25 cellular contexts compared by ENCODE assay signal in the genomic region with DNA sequence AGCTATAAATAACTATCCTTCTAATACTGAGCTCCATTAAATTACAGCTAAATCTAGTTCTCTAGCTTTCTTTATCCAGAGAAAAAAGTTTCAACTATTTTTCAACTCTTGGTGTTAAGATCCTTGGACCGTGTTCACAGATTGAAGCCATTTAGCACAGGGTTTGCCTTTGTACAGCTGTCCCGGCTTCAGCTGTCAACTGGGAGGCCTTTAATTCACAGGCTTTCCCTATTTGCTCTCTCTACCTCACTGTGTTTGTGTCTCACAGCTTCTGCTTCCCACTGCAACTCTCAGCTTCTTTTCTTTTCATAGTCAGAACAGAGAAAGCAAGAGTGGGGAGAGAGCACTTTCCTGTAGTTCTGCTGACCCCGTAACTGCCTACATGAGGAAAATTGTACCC.
DNase-seq lines count a peak whose midpoint lies in the region; ATAC-seq, FAIRE-seq and TF ChIP-seq lines count a peak whose summit lies in the region.
"Had no signal": no experiment of that assay in that cellular context is flagged by ENCODE, and none has a peak within 500 bp of the region (broad histone marks: within the 10 kb centered on the region; RNA-seq: fewer than 3 reads in every experiment).

No MANE protein-coding gene starts in this region.

- H3K27me3 Mint-ChIP-seq in neural progenitor cell (ENCODE audit: insufficient read depth, low read depth) = peaks cover 2% of the 10 kb centered on the region
- H3K27me3 Mint-ChIP-seq in activated CD4-positive, alpha-beta memory T cell treated with anti-CD3 and anti-CD28 coated beads, Interleukin-2, amount 10 ng/mL, durations not matched to agents 7 days and 5 days = peaks cover 5% of the 10 kb centered on the region
- H3K27me3 Mint-ChIP-seq in naive thymus-derived CD8-positive, alpha-beta T cell = peaks cover 0 to 22% (median 10%) of the 10 kb centered on the region in 5 donors
- H3K27me3 Mint-ChIP-seq in activated T-helper 2 cell treated with anti-CD3 and anti-CD28 coated beads, Interferon-gamma antibody, Interleukin-2, Interleukin-4, amounts not matched to agents 10 μg/mL and 5 μg/mL and 100 μg/mL, durations not matched to agents 14 hours and 24 hours and 36 hours (ENCODE audit: low read depth) = peaks cover under 1% of the 10 kb centered on the region

- CTCF ChIA-PET in endothelial cell of umbilical vein (lab: Charles Lee) = interaction anchor here (0.9 to 1.3 kb wide), 4 partner anchors 10 to 153 kb away, joined by 3 to 5 read pairs (median 4); no protein-coding TSS in a partner anchor
- CTCF ChIA-PET in activated CD4-positive, alpha-beta memory T cell treated with anti-CD3 and anti-CD28 coated beads, Interleukin-2, amount 10 ng/mL, durations not matched to agents 7 days and 5 days (lab: Charles Lee) = no interaction called here

- H3K27ac Mint-ChIP-seq in neural progenitor cell = no peak overlapping the region
- H3K27ac Mint-ChIP-seq in activated CD4-positive, alpha-beta memory T cell treated with anti-CD3 and anti-CD28 coated beads, Interleukin-2, amount 10 ng/mL, durations not matched to agents 7 days and 5 days = no peak overlapping the region
- H3K27ac Mint-ChIP-seq in naive thymus-derived CD8-positive, alpha-beta T cell = no peak overlapping the region
- H3K27ac Mint-ChIP-seq in activated T-helper 2 cell treated with anti-CD3 and anti-CD28 coated beads, Interferon-gamma antibody, Interleukin-2, Interleukin-4, amounts not matched to agents 10 μg/mL and 5 μg/mL and 100 μg/mL, durations not matched to agents 14 hours and 24 hours and 36 hours = no peak overlapping the region
- H3K27ac Mint-ChIP-seq: CD8-positive, alpha-beta memory T cell had no signal

- H3K4me2 ChIP-seq in endothelial cell of umbilical vein (ENCODE audit: insufficient read depth, low read length) (no peak overlapping the region), neural progenitor cell (no peak overlapping the region)

- POLR2A ChIA-PET in endothelial cell of umbilical vein (lab: Charles Lee) = no interaction called here
- POLR2A ChIA-PET in activated CD4-positive, alpha-beta memory T cell treated with anti-CD3 and anti-CD28 coated beads, Interleukin-2, amount 10 ng/mL, durations not matched to agents 7 days and 5 days (lab: Charles Lee) = no interaction called here
- POLR2A ChIA-PET in naive thymus-derived CD8-positive, alpha-beta T cell (lab: Charles Lee) = no interaction called here

- no peaks in the 10 kb centered on the region for H3K4me1 Mint-ChIP-seq in neural progenitor cell
- H3K4me1 Mint-ChIP-seq in activated CD4-positive, alpha-beta memory T cell treated with anti-CD3 and anti-CD28 coated beads, Interleukin-2, amount 10 ng/mL, durations not matched to agents 7 days and 5 days = no peaks in the 10 kb centered on the region
- H3K4me1 Mint-ChIP-seq in naive thymus-derived CD8-positive, alpha-beta T cell = no peaks in the 10 kb centered on the region
- H3K4me1 Mint-ChIP-seq in activated T-helper 2 cell treated with anti-CD3 and anti-CD28 coated beads, Interferon-gamma antibody, Interleukin-2, Interleukin-4, amounts not matched to agents 10 μg/mL and 5 μg/mL and 100 μg/mL, durations not matched to agents 14 hours and 24 hours and 36 hours (ENCODE audit: low read depth) = no peaks in the 10 kb centered on the region
- H3K4me1 Mint-ChIP-seq: CD8-positive, alpha-beta memory T cell had no signal

- H3K9me3 Mint-ChIP-seq in neural progenitor cell = no peaks in the 10 kb centered on the region
- no peaks in the 10 kb centered on the region for H3K9me3 Mint-ChIP-seq in activated CD4-positive, alpha-beta memory T cell treated with anti-CD3 and anti-CD28 coated beads, Interleukin-2, amount 10 ng/mL, durations not matched to agents 7 days and 5 days
- peaks cover 0 to 7% (median 0%) of the 10 kb centered on the region in 9 donors for H3K9me3 Mint-ChIP-seq in naive thymus-derived CD8-positive, alpha-beta T cell
- no peaks in the 10 kb centered on the region for H3K9me3 Mint-ChIP-seq in activated T-helper 2 cell treated with anti-CD3 and anti-CD28 coated beads, Interferon-gamma antibody, Interleukin-2, Interleukin-4, amounts not matched to agents 10 μg/mL and 5 μg/mL and 100 μg/mL, durations not matched to agents 14 hours and 24 hours and 36 hours

- no peak for FAIRE-seq in endothelial cell of umbilical vein (lab: Jason Lieb, UNC)
- FAIRE-seq: G401.6, GM18507, RCC 7860 had no signal

- no peaks in the 10 kb centered on the region for H3F3A ChIP-seq in neural progenitor cell (ENCODE audit: low read depth)

- intact Hi-C loops in left ventricle myocardium superior (cut with micrococcal nuclease) (no loop called here), right cardiac atrium (cut with DNase I) (no loop called here), endothelial cell of umbilical vein (cut with micrococcal nuclease) (no loop called here)
- intact Hi-C loops in activated T-helper 2 cell treated with anti-CD3 and anti-CD28 coated beads, Interferon-gamma antibody, Interleukin-2, Interleukin-4, amounts not matched to agents 10 μg/mL and 5 μg/mL and 100 μg/mL, durations not matched to agents 14 hours and 24 hours and 36 hours (cut with micrococcal nuclease) = no loop called here

- no peak overlapping the region for H3K4me3 ChIP-seq in right cardiac atrium (ENCODE audit: low read length)
- H3K4me3 ChIP-seq in endothelial cell of umbilical vein (replicated peaks in 1 of 3; ENCODE audit: insufficient read depth in 1 of 3, low read depth in 1 of 3, low read length in 3 of 3) = no peak overlapping the region
- H3K4me3 ChIP-seq in neural progenitor cell = no peak overlapping the region

- H3K9me3 ChIP-seq in right cardiac atrium (ENCODE audit: control insufficient read depth, low read length) (no peaks in the 10 kb centered on the region), endothelial cell of umbilical vein (replicated peaks; ENCODE audit: control insufficient read depth, insufficient read depth, low read length) (no peaks in the 10 kb centered on the region), neural progenitor cell (ENCODE audit: low read depth) (no peaks in the 10 kb centered on the region)

- H3K36me3 ChIP-seq in endothelial cell of umbilical vein (ENCODE audit: control insufficient read depth in 2 of 2, extremely low read depth in 1 of 2, insufficient read depth in 2 of 2, low read length in 2 of 2) = no peaks in the 10 kb centered on the region
- H3K36me3 ChIP-seq in neural progenitor cell = no peaks in the 10 kb centered on the region

- ATAC-seq in left ventricle myocardium superior (peak; percentile 74), right cardiac atrium (no peak)
- no peak for ATAC-seq in naive thymus-derived CD8-positive, alpha-beta T cell
- ATAC-seq: HCT116 had no signal

- H3K4me1 ChIP-seq in right cardiac atrium (ENCODE audit: control insufficient read depth, insufficient read depth, low read length) (no peaks in the 10 kb centered on the region), endothelial cell of umbilical vein (ENCODE audit: control insufficient read depth, extremely low read depth, insufficient read depth, low read length) (no peaks in the 10 kb centered on the region), neural progenitor cell (peaks cover 3% of the 10 kb centered on the region)

- TF ChIP-seq POLR2A in endothelial cell of umbilical vein (IDR thresholded peaks at IDR 0.05; ENCODE audit: low read depth, low read length) = no peak

- H3K9me1 ChIP-seq in endothelial cell of umbilical vein (replicated peaks; ENCODE audit: control insufficient read depth, extremely low read depth, insufficient read depth, low read length) = no peaks in the 10 kb centered on the region

- dilution Hi-C loops in endothelial cell of umbilical vein (cut with MboI; ENCODE audit: extremely low pct_ligation_motif_present, low sequenced_read_pairs) = no loop called here

- no peak for TF ChIP-seq CTCF in endothelial cell of umbilical vein (IDR thresholded peaks at IDR 0.05; ENCODE audit: extremely low read depth in 1 of 2, insufficient read depth in 1 of 2, low read depth in 1 of 2, low read length in 2 of 2)
- no peak for TF ChIP-seq CTCF in neural progenitor cell (IDR thresholded peaks at IDR 0.05)

- H3K4me3 Mint-ChIP-seq in neural progenitor cell = no peak overlapping the region
- H3K4me3 Mint-ChIP-seq in activated CD4-positive, alpha-beta memory T cell treated with anti-CD3 and anti-CD28 coated beads, Interleukin-2, amount 10 ng/mL, durations not matched to agents 7 days and 5 days = no peak overlapping the region
- no peak overlapping the region for H3K4me3 Mint-ChIP-seq in naive thymus-derived CD8-positive, alpha-beta T cell
- H3K4me3 Mint-ChIP-seq in activated T-helper 2 cell treated with anti-CD3 and anti-CD28 coated beads, Interferon-gamma antibody, Interleukin-2, Interleukin-4, amounts not matched to agents 10 μg/mL and 5 μg/mL and 100 μg/mL, durations not matched to agents 14 hours and 24 hours and 36 hours (ENCODE audit: low read depth) = no peak overlapping the region
- H3K4me3 Mint-ChIP-seq: CD8-positive, alpha-beta memory T cell had no signal

- 55% methylated on average over 3 of the region's 3 CpGs for WGBS in right cardiac atrium

- H3K79me2 ChIP-seq in endothelial cell of umbilical vein (ENCODE audit: control insufficient read depth, insufficient read depth, low read length) = no peaks in the 10 kb centered on the region
- H3K79me2 ChIP-seq in neural progenitor cell (ENCODE audit: low read depth) = no peaks in the 10 kb centered on the region

- H3K36me3 Mint-ChIP-seq in neural progenitor cell = no peaks in the 10 kb centered on the region
- H3K36me3 Mint-ChIP-seq in activated CD4-positive, alpha-beta memory T cell treated with anti-CD3 and anti-CD28 coated beads, Interleukin-2, amount 10 ng/mL, durations not matched to agents 7 days and 5 days (ENCODE audit: low read depth) = no peaks in the 10 kb centered on the region
- H3K36me3 Mint-ChIP-seq in naive thymus-derived CD8-positive, alpha-beta T cell = peaks cover 0 to 4% (median 0%) of the 10 kb centered on the region in 3 donors
- H3K36me3 Mint-ChIP-seq in activated T-helper 2 cell treated with anti-CD3 and anti-CD28 coated beads, Interferon-gamma antibody, Interleukin-2, Interleukin-4, amounts not matched to agents 10 μg/mL and 5 μg/mL and 100 μg/mL, durations not matched to agents 14 hours and 24 hours and 36 hours (ENCODE audit: low read depth) = no peaks in the 10 kb centered on the region
- H3K36me3 Mint-ChIP-seq: CD8-positive, alpha-beta memory T cell had no signal

- H3K9ac ChIP-seq in endothelial cell of umbilical vein (replicated peaks; ENCODE audit: extremely low read depth, insufficient read depth, low read length) = no peak overlapping the region
- H3K9ac ChIP-seq in neural progenitor cell = no peak overlapping the region

- H2AFZ ChIP-seq in endothelial cell of umbilical vein (ENCODE audit: low read depth, low read length) (peak overlapping the region; percentile 59), neural progenitor cell (replicated peaks) (peak overlapping the region; percentile 85)

- no peak for DNase-seq in left ventricle myocardium superior
- no peak for DNase-seq in right cardiac atrium
- no peak for DNase-seq in endothelial cell of umbilical vein (ENCODE audit: low read depth, low spot score)
- DNase-seq in neural progenitor cell (ENCODE audit: low spot score) = peak; percentile 3
- DNase-seq in activated CD4-positive, alpha-beta memory T cell treated with anti-CD3 and anti-CD28 coated beads, Interleukin-2, amount 10 ng/mL, durations not matched to agents 7 days and 5 days = no peak
- no peak for DNase-seq in naive thymus-derived CD8-positive, alpha-beta T cell
- DNase-seq in dedifferentiated amniotic fluid mesenchymal stem cell (ENCODE audit: extremely low spot score) = no peak
- DNase-seq in activated T-helper 2 cell treated with anti-CD3 and anti-CD28 coated beads, Interferon-gamma antibody, Interleukin-2, Interleukin-4, amounts not matched to agents 10 μg/mL and 5 μg/mL and 100 μg/mL, durations not matched to agents 14 hours and 24 hours and 36 hours (ENCODE audit: low spot score) = no peak
- DNase-seq: AML-193; CD8-positive, alpha-beta memory T cell; GOT3; KBM-7; NCI-H1092; NCI-H1436 treated with DMSO at 0.1 percent for 48 hours; NCI-H2029; NCI-H226; NCI-H510A treated with DMSO at 0.1 percent for 48 hours; NCI-H774; NK-92 treated with Interleukin-12 subunit alpha and Interleukin-12 subunit beta, amount 100 ng/mL, for 24 hours; OCI-M1 had no signal

- H3K27ac ChIP-seq in right cardiac atrium (ENCODE audit: low read length) (no peak overlapping the region), endothelial cell of umbilical vein (ENCODE audit: insufficient read depth, low read depth, low read length) (no peak overlapping the region), neural progenitor cell (peak overlapping the region; percentile 7)
- H3K27ac ChIP-seq: C4-2B had no signal

- BruUV-seq in endothelial cell of umbilical vein (replicated peaks; lab: Mats Ljungman, UMichigan) = no TSS peak

- H3K27me3 ChIP-seq in right cardiac atrium (ENCODE audit: control insufficient read depth, insufficient read depth) (no peaks in the 10 kb centered on the region), endothelial cell of umbilical vein (ENCODE audit: control insufficient read depth in 2 of 2, insufficient read depth in 2 of 2, low read length in 2 of 2) (no peaks in the 10 kb centered on the region), neural progenitor cell (no peaks in the 10 kb centered on the region)

- H4K20me1 ChIP-seq in endothelial cell of umbilical vein (replicated peaks; ENCODE audit: control insufficient read depth, extremely low read depth, insufficient read depth, low read length) = no peaks in the 10 kb centered on the region
- H4K20me1 ChIP-seq in neural progenitor cell (ENCODE audit: low read depth) = no peaks in the 10 kb centered on the region
